ENCODE assay signal across 9 cellular contexts in genomic region chr16:28193530-28194423, GRCh38. TPM values are rescaled to one million over a fixed set of nuclear protein-coding genes. Genes with fewer than 3 reads are reported as not detected.
DNase-seq lines count a peak whose midpoint lies in the region; TF ChIP-seq lines count a peak whose summit lies in the region.
"Had no signal": no experiment of that assay in that cellular context is flagged by ENCODE, and none has a peak within 500 bp of the region (broad histone marks: within the 10 kb centered on the region; RNA-seq: fewer than 3 reads in every experiment).

No MANE protein-coding gene starts in this region.

- peak; percentile 97 for DNase-seq in EH (ENCODE audit: low read depth)
- peak; percentile 92 for DNase-seq in GM23248
- DNase-seq in PC-9: peak; percentile 84 to 98
- peak; percentile 23 for DNase-seq in central memory CD4-positive, alpha-beta T cell
- DNase-seq in osteocyte (ENCODE audit: extremely low spot score, unreplicated experiment): no peak
- no peak for DNase-seq in NCI-H524 treated with DMSO at 0.1 percent for 48 hours (lab: John Stamatoyannopoulos, UW)
- DNase-seq in GM10266 (ENCODE audit: extremely low spot score): no peak
- DNase-seq in NCI-H1092 treated with DMSO at 0.1 percent for 48 hours (lab: John Stamatoyannopoulos, UW): no peak
- DNase-seq: pancreas had no signal

- no peaks in the 10 kb centered on the region for H3K9me3 ChIP-seq in GM23248 (ENCODE audit: low read depth)
- H3K9me3 ChIP-seq in PC-9 (ENCODE audit: insufficient read depth, low read depth): no peaks in the 10 kb centered on the region
- H3K9me3 ChIP-seq: pancreas had no signal

- H3F3A ChIP-seq in GM23248 (ENCODE audit: insufficient read depth) (peaks cover 70% of the 10 kb centered on the region), PC-9 (ENCODE audit: insufficient read depth, low read depth) (peaks cover 41% of the 10 kb centered on the region)

- peak overlapping the region; percentile 94 for H3K27ac Mint-ChIP-seq in osteocyte (ENCODE audit: unreplicated experiment)

- CTCF ChIA-PET in PC-9 (lab: Charles Lee): interaction anchor here (0.8 kb wide), 1 partner anchor 27 kb away, joined by 4 read pairs; no protein-coding TSS in a partner anchor

- POLR2A ChIA-PET in PC-9 (lab: Charles Lee; ENCODE audit: unreplicated experiment): interaction anchor here (0.6 to 1.0 kb wide), 3 partner anchors 12 to 1955 kb away, joined by 3 to 30 read pairs (median 3); no protein-coding TSS in a partner anchor

- no peak for TF ChIP-seq CTCF in PC-9 (conservative IDR thresholded peaks at IDR 0.05)
- TF ChIP-seq CTCF in osteocyte (IDR thresholded peaks at IDR 0.05): no peak
- no peak for TF ChIP-seq CTCF in GM10266 (IDR thresholded peaks at IDR 0.05; ENCODE audit: control insufficient read depth, insufficient read depth, low read depth, missing control alignments)

- H3K36me3 Mint-ChIP-seq in osteocyte (ENCODE audit: unreplicated experiment): peaks cover 6% of the 10 kb centered on the region

- peak overlapping the region; percentile 55 for H3K9ac ChIP-seq in GM23248

- H3K9me2 ChIP-seq in GM23248 (ENCODE audit: insufficient read depth): no peaks in the 10 kb centered on the region
- H3K9me2 ChIP-seq in PC-9 (ENCODE audit: insufficient read depth): no peaks in the 10 kb centered on the region

- H3K4me3 Mint-ChIP-seq in osteocyte (ENCODE audit: unreplicated experiment): peak overlapping the region; percentile 54

- no peaks in the 10 kb centered on the region for H3K9me3 Mint-ChIP-seq in osteocyte (ENCODE audit: unreplicated experiment)

- H3K36me3 ChIP-seq in GM23248 (ENCODE audit: low read depth) (no peaks in the 10 kb centered on the region), PC-9 (ENCODE audit: low read depth) (peaks cover 23% of the 10 kb centered on the region; the same call in 1 of the 2 replicates)
- H3K36me3 ChIP-seq: pancreas had no signal

- in situ Hi-C loops in GM23248 (cut with MboI): no loop called here

- H3K4me2 ChIP-seq in GM23248 (ENCODE audit: unreplicated experiment) (peak overlapping the region; percentile 81), PC-9 (peak overlapping the region; percentile 67)

- no peaks in the 10 kb centered on the region for H3K27me3 Mint-ChIP-seq in osteocyte (ENCODE audit: unreplicated experiment)

- peaks cover 57% of the 10 kb centered on the region for H3K4me1 Mint-ChIP-seq in osteocyte (ENCODE audit: unreplicated experiment)

- no TSS peak for BruUV-seq in PC-9 (replicated peaks; lab: Mats Ljungman, UMichigan)

- H3K27me3 ChIP-seq in GM23248 (replicated peaks; ENCODE audit: insufficient read depth) (no peaks in the 10 kb centered on the region), PC-9 (ENCODE audit: insufficient read depth, low read depth) (no peaks in the 10 kb centered on the region)
- H3K27me3 ChIP-seq: pancreas had no signal

- peaks cover 60% of the 10 kb centered on the region for H3K4me1 ChIP-seq in GM23248 (ENCODE audit: insufficient read depth)
- H3K4me1 ChIP-seq in PC-9 (replicated peaks; ENCODE audit: insufficient read depth): peaks cover 73% of the 10 kb centered on the region
- H3K4me1 ChIP-seq: pancreas had no signal

- H4K20me1 ChIP-seq in GM23248 (ENCODE audit: insufficient read depth): peaks cover 5% of the 10 kb centered on the region; the same call in 1 of the 2 replicates
- H4K20me1 ChIP-seq in PC-9 (ENCODE audit: insufficient read depth): peaks cover 14% of the 10 kb centered on the region; the same call in 1 of the 2 replicates

- H3K27ac ChIP-seq in GM23248 (peak overlapping the region; percentile 78), PC-9 (peak overlapping the region; percentile 75)

- intact Hi-C loops in PC-9 (cut with micrococcal nuclease; ENCODE audit: unreplicated experiment): loop anchor here (1.0 kb wide), 3 partner anchors 12 to 26 kb away; no protein-coding TSS in a partner anchor

- H2AFZ ChIP-seq in GM23248 (no peak overlapping the region), PC-9 (no peak overlapping the region)

- 52 to 53% methylated on average over 14 of the region's 14 CpGs for WGBS in GM23248 (ENCODE audit: low coverage in 1 of 2, low lambda C conversion rate in 2 of 2, missing lambda C conversion rate in 2 of 2), 2 experiments

- H3K4me3 ChIP-seq in GM23248 (peak overlapping the region; percentile 54), PC-9 (no peak overlapping the region)
- H3K4me3 ChIP-seq: pancreas had no signal

- H3K79me2 ChIP-seq in GM23248 (ENCODE audit: insufficient read depth) (peaks cover 88% of the 10 kb centered on the region), PC-9 (ENCODE audit: low read depth) (peaks cover 93% of the 10 kb centered on the region)

RNA-seq across cellular contexts. Expression of gene XPO6, which starts 18.0 kb away (rescaled TPM):
- total RNA-seq in GM23248 (2014; rRNA removed; shearing (Covaris generic)): 118 and 163 TPM in 2 replicates
- 42.9 and 50.7 TPM in 2 replicates for polyA plus RNA-seq in GM23248 (2016; fragmentation: Nextera tagmentation; extraction: Ambion mirVana)
- total RNA-seq in PC-9 (2021) (154 and 221 TPM in 2 replicates), osteocyte (128 and 138 TPM in 2 replicates)

Comparison
In these comparisons a context has a peak if more than half of its experiments do, and no peak if none do; other contexts are left out.
1. DNase-seq: peak in EH (single experiment), GM23248 (single experiment), PC-9 (2 of 2) and central memory CD4-positive, alpha-beta T cell (single experiment); none in osteocyte (single experiment), NCI-H524 treated with DMSO at 0.1 percent for 48 hours (single experiment), GM10266 (single experiment) and NCI-H1092 treated with DMSO at 0.1 percent for 48 hours (single experiment).